ENCODE assay signal across 18 cellular contexts in the genomic region with DNA sequence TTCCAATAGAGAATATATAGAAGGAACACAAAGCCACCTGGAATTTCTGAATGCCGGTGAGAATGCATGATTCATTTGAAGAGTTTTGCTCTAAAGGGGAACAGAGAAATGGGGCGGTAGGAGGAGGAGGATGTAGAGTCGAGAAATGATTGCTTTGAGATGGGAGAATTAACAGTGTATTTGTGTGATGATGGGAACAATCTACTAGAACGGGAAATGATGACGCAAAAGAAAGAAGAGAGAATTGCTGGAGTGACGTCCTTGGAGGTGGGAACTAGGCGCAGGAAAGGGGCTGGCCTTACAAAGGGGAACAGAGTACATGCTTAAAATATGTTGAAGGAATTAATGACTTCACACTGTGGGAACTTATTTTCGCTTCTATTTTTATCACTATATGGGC.
"Had no signal": no experiment of that assay in that cellular context is flagged by ENCODE, and none has a peak within 500 bp of the region (broad histone marks: within the 10 kb centered on the region; RNA-seq: fewer than 3 reads in every experiment).

No MANE protein-coding gene starts in this region.

- DNase-seq: effector memory CD8-positive, alpha-beta T cell; erythroblast; esophagus squamous epithelium; glutamatergic neuron; heart right ventricle; hippocampal formation; left cardiac atrium; left lung; mesenchymal stem cell; mucosa of descending colon; naive B cell; sigmoid colon; stimulated activated CD4-positive, alpha-beta T cell treated with anti-CD3 and anti-CD28 coated beads, Interleukin-2, amount 100 ng/mL, for 24 hours; stimulated activated CD4-positive, alpha-beta T cell treated with anti-CD3 and anti-CD28 coated beads, Interleukin-4, amount 100 ng/mL, for 24 hours; stimulated activated naive CD4-positive, alpha-beta T cell treated with Interleukin-2 at 50 U/mL for 16 hours; stomach; thyroid gland had no signal

- ATAC-seq: effector memory CD8-positive, alpha-beta T cell; heart right ventricle; left cardiac atrium; left lung; mucosa of descending colon; stimulated activated effector memory CD8-positive, alpha-beta T cell treated with anti-CD3 and anti-CD28 coated beads, Interleukin-12 subunit alpha, Interleukin-12 subunit beta, amount 100 ng/mL, for 72 hours had no signal
